Comparison of ENCODE assay signal across 10 cellular contexts in the genomic region with DNA sequence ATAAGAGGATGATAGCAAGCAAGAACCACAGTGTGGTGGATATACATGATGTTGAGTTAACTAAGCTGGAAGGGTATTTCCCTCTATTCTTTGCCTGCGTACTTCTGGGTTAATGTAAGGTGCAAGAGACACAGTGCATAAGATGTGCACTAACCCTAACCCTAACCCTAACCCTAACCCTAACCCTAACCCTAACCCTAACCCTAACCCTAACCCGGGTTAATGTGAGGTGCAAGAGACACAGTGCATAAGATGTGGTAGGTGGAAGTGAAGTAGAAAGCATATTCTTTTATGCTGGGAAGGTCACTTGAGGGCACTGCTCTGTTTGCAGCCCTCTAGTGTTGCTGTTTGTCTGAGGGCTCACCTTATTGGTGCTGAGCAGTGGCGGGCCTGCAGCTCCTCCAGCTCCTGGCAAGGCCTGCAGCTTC.
DNase-seq lines count a peak whose midpoint lies in the region; ATAC-seq, FAIRE-seq and TF ChIP-seq lines count a peak whose summit lies in the region.
"Had no signal": no experiment of that assay in that cellular context is flagged by ENCODE, and none has a peak within 500 bp of the region (broad histone marks: within the 10 kb centered on the region; RNA-seq: fewer than 3 reads in every experiment).

No MANE protein-coding gene starts in this region.

- H3K4me1 Mint-ChIP-seq in stimulated activated naive B cell treated with anti-CD40 and anti-IgM and Interleukin-4, amounts not matched to agents 10 μg/mL and 1 μg/mL and 100 μg/mL, for 72 hours, result peaks cover 0 to 4% of the 10 kb centered on the region in 2 donors
- H3K4me1 Mint-ChIP-seq in HFFc6 (ENCODE audit: low read depth), result no peaks in the 10 kb centered on the region

- no peak for TF ChIP-seq POLR2A in prostate gland (IDR thresholded peaks at IDR 0.05)

- intact Hi-C loops in prostate gland (cut with DNase I), result no loop called here

- no peaks in the 10 kb centered on the region for H3K4me1 ChIP-seq in prostate gland (replicated peaks)

- peak; percentile 65 for ATAC-seq in HG02938 (IDR thresholded peaks at IDR 0.05; ENCODE audit: unreplicated experiment)
- ATAC-seq in activated naive CD4-positive, alpha-beta T cell treated with anti-CD3 and anti-CD28 coated beads, Interleukin-2, amount 50 U/mL, for 72 hours, result peak; percentile 93 to 95
- peak; percentile 31 to 33 for ATAC-seq in stimulated activated naive B cell treated with anti-CD40 and anti-IgM and Interleukin-4, amounts not matched to agents 10 μg/mL and 1 μg/mL and 100 μg/mL, for 72 hours (replicated peaks)

- no peaks in the 10 kb centered on the region for H3K36me3 ChIP-seq in prostate gland

- no peak overlapping the region for H3K4me3 ChIP-seq in prostate gland

- no peak for FAIRE-seq in D721Med (lab: Jason Lieb, UNC)

- H3K27me3 Mint-ChIP-seq in stimulated activated naive B cell treated with anti-CD40 and anti-IgM and Interleukin-4, amounts not matched to agents 10 μg/mL and 1 μg/mL and 100 μg/mL, for 72 hours, result no peaks in the 10 kb centered on the region
- H3K27me3 Mint-ChIP-seq in HFFc6 (ENCODE audit: insufficient read depth), result no peaks in the 10 kb centered on the region; the same call in 1 of the 2 replicates

- H3K27ac ChIP-seq in prostate gland, result no peak overlapping the region

- peaks cover 0 to 4% of the 10 kb centered on the region in 2 donors for H3K9me3 Mint-ChIP-seq in activated naive CD4-positive, alpha-beta T cell treated with anti-CD3 and anti-CD28 coated beads, Interleukin-2, amount 50 U/mL, for 72 hours
- no peaks in the 10 kb centered on the region for H3K9me3 Mint-ChIP-seq in stimulated activated naive B cell treated with anti-CD40 and anti-IgM and Interleukin-4, amounts not matched to agents 10 μg/mL and 1 μg/mL and 100 μg/mL, for 72 hours
- no peaks in the 10 kb centered on the region for H3K9me3 Mint-ChIP-seq in HFFc6
- H3K9me3 Mint-ChIP-seq: neural crest cell had no signal

- H3K4me3 Mint-ChIP-seq in stimulated activated naive B cell treated with anti-CD40 and anti-IgM and Interleukin-4, amounts not matched to agents 10 μg/mL and 1 μg/mL and 100 μg/mL, for 72 hours, result no peak overlapping the region
- no peak overlapping the region for H3K4me3 Mint-ChIP-seq in HFFc6
- H3K4me3 Mint-ChIP-seq: neural crest cell had no signal

- 87% methylated on average over 3 of the region's 3 CpGs for WGBS in prostate gland

- TF ChIP-seq CTCF in prostate gland (IDR thresholded peaks at IDR 0.05), result no peak
- no peak for TF ChIP-seq CTCF in D721Med (IDR thresholded peaks at IDR 0.05; ENCODE audit: insufficient read depth, missing control alignments)
- no peak for TF ChIP-seq CTCF in HFFc6 (IDR thresholded peaks at IDR 0.05)

- peak overlapping the region; percentile 24 to 35 for H3K27ac Mint-ChIP-seq in activated naive CD4-positive, alpha-beta T cell treated with anti-CD3 and anti-CD28 coated beads, Interleukin-2, amount 50 U/mL, for 72 hours
- H3K27ac Mint-ChIP-seq in stimulated activated naive B cell treated with anti-CD40 and anti-IgM and Interleukin-4, amounts not matched to agents 10 μg/mL and 1 μg/mL and 100 μg/mL, for 72 hours, result no peak overlapping the region
- no peak overlapping the region for H3K27ac Mint-ChIP-seq in HFFc6

- H3K9me3 ChIP-seq in prostate gland, result no peaks in the 10 kb centered on the region

- peak; percentile 30 for DNase-seq in activated gamma-delta T cell treated with Interleukin-2 at 50 U/mL for 16 hours
- DNase-seq in activated gamma-delta T cell (lab: John Stamatoyannopoulos, UW), result no peak
- DNase-seq in activated naive CD4-positive, alpha-beta T cell treated with anti-CD3 and anti-CD28 coated beads, Interleukin-2, amount 50 U/mL, for 72 hours (ENCODE audit: low spot score in 2 of 2), result no peak
- DNase-seq in stimulated activated naive B cell treated with anti-CD40 and anti-IgM and Interleukin-4, amounts not matched to agents 10 μg/mL and 1 μg/mL and 100 μg/mL, for 72 hours, result no peak
- no peak for DNase-seq in prostate gland (ENCODE audit: low spot score)
- DNase-seq in D721Med (ENCODE audit: insufficient read length, low spot score), result no peak
- DNase-seq in HFFc6, result no peak
- DNase-seq: NCI-H1694 had no signal

- H3K27me3 ChIP-seq in prostate gland (replicated peaks; ENCODE audit: insufficient read depth), result no peaks in the 10 kb centered on the region

- no peaks in the 10 kb centered on the region for H3K36me3 Mint-ChIP-seq in activated naive CD4-positive, alpha-beta T cell treated with anti-CD3 and anti-CD28 coated beads, Interleukin-2, amount 50 U/mL, for 72 hours
- H3K36me3 Mint-ChIP-seq in stimulated activated naive B cell treated with anti-CD40 and anti-IgM and Interleukin-4, amounts not matched to agents 10 μg/mL and 1 μg/mL and 100 μg/mL, for 72 hours, result no peaks in the 10 kb centered on the region
- no peaks in the 10 kb centered on the region for H3K36me3 Mint-ChIP-seq in HFFc6 (ENCODE audit: low read depth)

Comparison
In these comparisons a context has a peak if more than half of its experiments do, and no peak if none do; other contexts are left out.
1. ATAC-seq: peak in every context shown above with its lines; median percentile 94 in activated naive CD4-positive, alpha-beta T cell treated with anti-CD3 and anti-CD28 coated beads, Interleukin-2, amount 50 U/mL, for 72 hours; 65 in HG02938; 32 in stimulated activated naive B cell treated with anti-CD40 and anti-IgM and Interleukin-4, amounts not matched to agents 10 μg/mL and 1 μg/mL and 100 μg/mL, for 72 hours.
2. H3K27ac Mint-ChIP-seq: peak in activated naive CD4-positive, alpha-beta T cell treated with anti-CD3 and anti-CD28 coated beads, Interleukin-2, amount 50 U/mL, for 72 hours (2 of 2); none in stimulated activated naive B cell treated with anti-CD40 and anti-IgM and Interleukin-4, amounts not matched to agents 10 μg/mL and 1 μg/mL and 100 μg/mL, for 72 hours (single experiment) and HFFc6 (single experiment).